Comparison of ENCODE assay signal across 17 cellular contexts in genomic region chr5:13536921-13537320, GRCh38.
"Had no signal": no experiment of that assay in that cellular context is flagged by ENCODE, and none has a peak within 500 bp of the region (broad histone marks: within the 10 kb centered on the region; RNA-seq: fewer than 3 reads in every experiment).

No MANE protein-coding gene starts in this region.

- H3K27ac Mint-ChIP-seq: activated CD4-positive, alpha-beta memory T cell treated with anti-CD3 and anti-CD28 coated beads, Interleukin-2, amount 10 ng/mL, durations not matched to agents 7 days and 5 days; activated naive CD4-positive, alpha-beta T cell treated with anti-CD3 and anti-CD28 coated beads, Interleukin-2, amount 10 ng/mL, durations not matched to agents 7 days and 5 days; activated naive CD8-positive, alpha-beta T cell treated with anti-CD3 and anti-CD28 coated beads, Interleukin-2, amount 50 U/mL, for 24 hours; activated T-cell treated with anti-CD3 and anti-CD28 coated beads, Interleukin-2, amount 50 U/mL, for 24 hours; naive thymus-derived CD8-positive, alpha-beta T cell; stimulated activated naive B cell treated with anti-CD40 and anti-IgM and Interleukin-4, amounts not matched to agents 10 μg/mL and 1 μg/mL and 100 μg/mL, for 72 hours had no signal

- H3K36me3 Mint-ChIP-seq: activated naive CD4-positive, alpha-beta T cell treated with anti-CD3 and anti-CD28 coated beads, Interleukin-2, amount 10 ng/mL, durations not matched to agents 7 days and 5 days; naive thymus-derived CD8-positive, alpha-beta T cell; stimulated activated naive B cell treated with anti-CD40 and anti-IgM and Interleukin-4, amounts not matched to agents 10 μg/mL and 1 μg/mL and 100 μg/mL, for 72 hours had no signal

- ATAC-seq: activated naive CD8-positive, alpha-beta T cell treated with anti-CD3 and anti-CD28 coated beads, Interleukin-2, amount 50 U/mL, for 24 hours; esophagus mucosa; naive thymus-derived CD8-positive, alpha-beta T cell; sciatic nerve; stimulated activated naive B cell treated with anti-CD40 and anti-IgM and Interleukin-4, amounts not matched to agents 10 μg/mL and 1 μg/mL and 100 μg/mL, for 72 hours had no signal

- H3K9me3 Mint-ChIP-seq: activated CD4-positive, alpha-beta memory T cell treated with anti-CD3 and anti-CD28 coated beads, Interleukin-2, amount 10 ng/mL, durations not matched to agents 7 days and 5 days; activated naive CD8-positive, alpha-beta T cell treated with anti-CD3 and anti-CD28 coated beads, Interleukin-2, amount 50 U/mL, for 24 hours had no signal

- H3K4me3 Mint-ChIP-seq: activated CD4-positive, alpha-beta memory T cell treated with anti-CD3 and anti-CD28 coated beads, Interleukin-2, amount 10 ng/mL, durations not matched to agents 7 days and 5 days; activated naive CD4-positive, alpha-beta T cell treated with anti-CD3 and anti-CD28 coated beads, Interleukin-2, amount 10 ng/mL, durations not matched to agents 7 days and 5 days; activated naive CD8-positive, alpha-beta T cell treated with anti-CD3 and anti-CD28 coated beads, Interleukin-2, amount 50 U/mL, for 24 hours; activated T-cell treated with anti-CD3 and anti-CD28 coated beads, Interleukin-2, amount 50 U/mL, for 24 hours; naive thymus-derived CD8-positive, alpha-beta T cell; stimulated activated naive B cell treated with anti-CD40 and anti-IgM and Interleukin-4, amounts not matched to agents 10 μg/mL and 1 μg/mL and 100 μg/mL, for 72 hours had no signal

- H3K4me1 Mint-ChIP-seq: activated CD4-positive, alpha-beta memory T cell treated with anti-CD3 and anti-CD28 coated beads, Interleukin-2, amount 10 ng/mL, durations not matched to agents 7 days and 5 days; activated naive CD4-positive, alpha-beta T cell treated with anti-CD3 and anti-CD28 coated beads, Interleukin-2, amount 10 ng/mL, durations not matched to agents 7 days and 5 days; activated naive CD8-positive, alpha-beta T cell treated with anti-CD3 and anti-CD28 coated beads, Interleukin-2, amount 50 U/mL, for 24 hours; naive thymus-derived CD8-positive, alpha-beta T cell; stimulated activated naive B cell treated with anti-CD40 and anti-IgM and Interleukin-4, amounts not matched to agents 10 μg/mL and 1 μg/mL and 100 μg/mL, for 72 hours had no signal

- H3K27me3 Mint-ChIP-seq: activated CD4-positive, alpha-beta memory T cell treated with anti-CD3 and anti-CD28 coated beads, Interleukin-2, amount 10 ng/mL, durations not matched to agents 7 days and 5 days; activated naive CD4-positive, alpha-beta T cell treated with anti-CD3 and anti-CD28 coated beads, Interleukin-2, amount 10 ng/mL, durations not matched to agents 7 days and 5 days; activated naive CD8-positive, alpha-beta T cell treated with anti-CD3 and anti-CD28 coated beads, Interleukin-2, amount 50 U/mL, for 24 hours; activated T-cell treated with anti-CD3 and anti-CD28 coated beads, Interleukin-2, amount 50 U/mL, for 24 hours; naive thymus-derived CD8-positive, alpha-beta T cell; stimulated activated naive B cell treated with anti-CD40 and anti-IgM and Interleukin-4, amounts not matched to agents 10 μg/mL and 1 μg/mL and 100 μg/mL, for 72 hours had no signal

- DNase-seq: activated CD4-positive, alpha-beta memory T cell treated with anti-CD3 and anti-CD28 coated beads, Interleukin-2, amount 10 ng/mL, durations not matched to agents 7 days and 5 days; activated CD4-positive, alpha-beta T cell treated with anti-CD3 and anti-CD28 coated beads for 48 hours; activated CD4-positive, CD25-positive, alpha-beta regulatory T cell; activated effector memory CD4-positive, alpha-beta T cell treated with Interleukin-2 at 50 U/mL for 16 hours; activated naive CD4-positive, alpha-beta T cell treated with anti-CD3 and anti-CD28 coated beads, Interleukin-2, amount 10 ng/mL, durations not matched to agents 7 days and 5 days; activated naive CD8-positive, alpha-beta T cell treated with anti-CD3 and anti-CD28 coated beads, Interleukin-2, amount 50 U/mL, for 24 hours; activated T-cell treated with anti-CD3 and anti-CD28 coated beads, Interleukin-2, amount 50 U/mL, for 24 hours; aorta; cerebellar nuclear complex; cortex of kidney; foreskin fibroblast; naive thymus-derived CD8-positive, alpha-beta T cell; stimulated activated CD4-positive, alpha-beta T cell treated with anti-CD3 and anti-CD28 coated beads, Interleukin-4, amount 100 ng/mL, for 4 hours; stimulated activated naive B cell treated with anti-CD40 and anti-IgM and Interleukin-4, amounts not matched to agents 10 μg/mL and 1 μg/mL and 100 μg/mL, for 72 hours; T-helper 9 cell had no signal
